2 cellular contexts compared by ENCODE assay signal in genomic region chr12:57580466-57580795, GRCh38.
TF ChIP-seq lines count a peak whose summit lies in the region.

No MANE protein-coding gene starts in this region.

TF ChIP-seq in SK-N-SH, 30 proteins besides CTCF, POLR2A, EP300 and RAD21 (continued from another document):
- no peak for TF ChIP-seq REST (IDR thresholded peaks at IDR 0.05; ENCODE audit: low read depth, low read length)

TF ChIP-seq in SK-N-SH treated with all-trans-retinoic acid at 6 μM for 48 hours, 23 proteins besides CTCF, POLR2A, EP300 and RAD21 (continued from another document):
- TF ChIP-seq, protein P1, sequence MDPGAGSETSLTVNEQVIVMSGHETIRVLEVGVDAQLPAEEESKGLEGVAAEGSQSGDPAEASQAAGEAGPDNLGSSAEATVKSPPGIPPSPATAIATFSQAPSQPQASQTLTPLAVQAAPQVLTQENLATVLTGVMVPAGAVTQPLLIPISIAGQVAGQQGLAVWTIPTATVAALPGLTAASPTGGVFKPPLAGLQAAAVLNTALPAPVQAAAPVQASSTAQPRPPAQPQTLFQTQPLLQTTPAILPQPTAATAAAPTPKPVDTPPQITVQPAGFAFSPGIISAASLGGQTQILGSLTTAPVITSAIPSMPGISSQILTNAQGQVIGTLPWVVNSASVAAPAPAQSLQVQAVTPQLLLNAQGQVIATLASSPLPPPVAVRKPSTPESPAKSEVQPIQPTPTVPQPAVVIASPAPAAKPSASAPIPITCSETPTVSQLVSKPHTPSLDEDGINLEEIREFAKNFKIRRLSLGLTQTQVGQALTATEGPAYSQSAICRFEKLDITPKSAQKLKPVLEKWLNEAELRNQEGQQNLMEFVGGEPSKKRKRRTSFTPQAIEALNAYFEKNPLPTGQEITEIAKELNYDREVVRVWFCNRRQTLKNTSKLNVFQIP (CRISPR knock-in tag; IDR thresholded peaks at IDR 0.05; ENCODE audit: borderline replicate concordance, low read depth): no peak
